Comparison of ENCODE assay signal across 9 cellular contexts in the genomic region with DNA sequence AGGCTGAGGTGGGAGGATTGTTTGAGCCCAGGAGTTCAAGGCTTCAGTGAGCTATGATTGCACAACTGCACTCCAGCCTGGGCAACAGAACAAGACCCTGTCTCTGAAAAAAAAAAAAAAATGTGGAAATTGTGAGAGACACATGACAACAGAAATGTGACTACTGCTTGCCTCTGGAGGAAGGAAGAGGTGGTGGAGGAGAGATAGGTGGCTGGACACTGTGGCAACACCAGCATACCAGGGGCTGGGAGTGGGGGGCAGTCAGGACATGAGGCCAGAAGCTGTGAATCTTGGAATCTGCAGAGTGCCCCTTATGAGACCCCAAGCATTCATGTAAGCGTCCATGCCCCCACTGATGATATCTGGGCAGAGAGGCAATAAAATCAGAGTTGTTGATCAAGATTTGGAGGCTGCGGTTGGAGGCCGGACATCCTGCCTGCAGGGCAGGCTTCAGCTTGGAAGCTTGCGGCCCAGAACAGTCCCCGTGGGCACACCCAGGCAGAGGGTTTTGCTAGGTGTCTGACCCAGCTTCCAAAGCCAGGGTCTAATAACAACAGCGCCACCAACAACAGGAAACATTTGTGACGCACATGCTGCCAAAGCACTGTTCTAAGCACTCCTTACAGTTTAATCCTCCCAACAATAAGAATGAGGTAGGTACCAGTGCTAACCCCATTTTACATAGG. TPM values are rescaled to one million over a fixed set of nuclear protein-coding genes. Genes with fewer than 3 reads are reported as not detected.
DNase-seq lines count a peak whose midpoint lies in the region; ATAC-seq and TF ChIP-seq lines count a peak whose summit lies in the region.
"Had no signal": no experiment of that assay in that cellular context is flagged by ENCODE, and none has a peak within 500 bp of the region (broad histone marks: within the 10 kb centered on the region; RNA-seq: fewer than 3 reads in every experiment).

No MANE protein-coding gene starts in this region.

- peak; percentile 93 for DNase-seq in activated CD4-positive, alpha-beta T cell treated with anti-CD3 and anti-CD28 coated beads, Interleukin-2, amount 10 ng/mL, durations not matched to agents 24 days and 14 days
- peak; percentile 60 for DNase-seq in effector CD8-positive, alpha-beta T cell (lab: John Stamatoyannopoulos, UW)
- DNase-seq in stimulated activated CD4-positive, alpha-beta T cell treated with anti-CD3 and anti-CD28 coated beads, Interleukin-2, amount 100 ng/mL, for 24 hours = peak; percentile 48 to 60
- no peak for DNase-seq in NCI-H446 treated with DMSO at 0.1 percent for 48 hours (lab: John Stamatoyannopoulos, UW)
- no peak for DNase-seq in GM20000 (ENCODE audit: low spot score)
- DNase-seq: EL had no signal

- peak overlapping the region; percentile 15 for H3K4me3 ChIP-seq in DOHH2 (ENCODE audit: low read length)

- H3K36me3 Mint-ChIP-seq in activated CD4-positive, alpha-beta T cell treated with anti-CD3 and anti-CD28 coated beads, Interleukin-2, amount 10 ng/mL, durations not matched to agents 24 days and 14 days (ENCODE audit: low read depth) = peaks cover 5% of the 10 kb centered on the region

- no peaks in the 10 kb centered on the region for H3K9me3 ChIP-seq in DOHH2 (ENCODE audit: control insufficient read depth, insufficient read depth, low read length)

- peak; percentile 58 for TF ChIP-seq CTCF in DOHH2 (IDR thresholded peaks at IDR 0.05; ENCODE audit: low read depth, low read length, poor library complexity, severe bottlenecking)
- TF ChIP-seq CTCF in GM20000 (IDR thresholded peaks at IDR 0.05; ENCODE audit: extremely low read depth, missing control alignments) = no peak

- peaks cover 15% of the 10 kb centered on the region for H3F3A ChIP-seq in DOHH2 (ENCODE audit: control insufficient read depth, insufficient read depth)

- H3K9me3 Mint-ChIP-seq in activated CD4-positive, alpha-beta T cell treated with anti-CD3 and anti-CD28 coated beads, Interleukin-2, amount 10 ng/mL, durations not matched to agents 24 days and 14 days = peaks cover 4% of the 10 kb centered on the region

- no peaks in the 10 kb centered on the region for H3K9me2 ChIP-seq in DOHH2 (replicated peaks; ENCODE audit: control insufficient read depth, low read length)

- H3K79me2 ChIP-seq in DOHH2 (ENCODE audit: control insufficient read depth, low read length) = no peaks in the 10 kb centered on the region

- H3K36me3 ChIP-seq in DOHH2 (ENCODE audit: control insufficient read depth, low read length) = no peaks in the 10 kb centered on the region

- intact Hi-C loops in activated CD4-positive, alpha-beta T cell treated with anti-CD3 and anti-CD28 coated beads, Interleukin-2, amount 10 ng/mL, durations not matched to agents 24 days and 14 days (cut with micrococcal nuclease) = loop anchor here (5.0 kb wide), 1 partner anchor 36 kb away; the partner anchor contains the start of gene LSR

- ATAC-seq in GM18909 (IDR thresholded peaks at IDR 0.05; ENCODE audit: poor library complexity, unreplicated experiment) (no peak), HG03039 (IDR thresholded peaks at IDR 0.05; ENCODE audit: unreplicated experiment) (no peak)

- H3K27me3 Mint-ChIP-seq in activated CD4-positive, alpha-beta T cell treated with anti-CD3 and anti-CD28 coated beads, Interleukin-2, amount 10 ng/mL, durations not matched to agents 24 days and 14 days = no peaks in the 10 kb centered on the region

- H3K27ac Mint-ChIP-seq in activated CD4-positive, alpha-beta T cell treated with anti-CD3 and anti-CD28 coated beads, Interleukin-2, amount 10 ng/mL, durations not matched to agents 24 days and 14 days = peak overlapping the region; percentile 97

- H3K4me1 Mint-ChIP-seq in activated CD4-positive, alpha-beta T cell treated with anti-CD3 and anti-CD28 coated beads, Interleukin-2, amount 10 ng/mL, durations not matched to agents 24 days and 14 days = peaks cover 70% of the 10 kb centered on the region

- H3K4me1 ChIP-seq in DOHH2 (ENCODE audit: control insufficient read depth, low read length) = peaks cover 75% of the 10 kb centered on the region

- peak overlapping the region; percentile 77 for H3K4me3 Mint-ChIP-seq in activated CD4-positive, alpha-beta T cell treated with anti-CD3 and anti-CD28 coated beads, Interleukin-2, amount 10 ng/mL, durations not matched to agents 24 days and 14 days

- peak overlapping the region; percentile 22 for H3K27ac ChIP-seq in DOHH2 (ENCODE audit: low read depth, low read length)

- H3K27me3 ChIP-seq in DOHH2 (ENCODE audit: control insufficient read depth, low read length) = no peaks in the 10 kb centered on the region

- peak overlapping the region; percentile 54 for H3K4me2 ChIP-seq in DOHH2 (ENCODE audit: low read length)

- no peaks in the 10 kb centered on the region for H4K20me1 ChIP-seq in DOHH2 (ENCODE audit: control insufficient read depth, insufficient read depth, low read depth, low read length)

RNA-seq across cellular contexts. Expression of gene FAM187B, which starts 16.9 kb away (rescaled TPM):
- total RNA-seq in activated CD4-positive, alpha-beta T cell treated with anti-CD3 and anti-CD28 coated beads, Interleukin-2, amount 10 ng/mL, durations not matched to agents 24 days and 14 days = not detected in 2 replicates

RNA-seq across cellular contexts. Expression of gene LSR, which starts 37.1 kb away (rescaled TPM):
- 2.2 and 2.8 TPM in 2 replicates for total RNA-seq in activated CD4-positive, alpha-beta T cell treated with anti-CD3 and anti-CD28 coated beads, Interleukin-2, amount 10 ng/mL, durations not matched to agents 24 days and 14 days

RNA-seq across cellular contexts. Expression of gene USF2, which starts 57.1 kb away (rescaled TPM):
- 147 TPM in 2 replicates for total RNA-seq in activated CD4-positive, alpha-beta T cell treated with anti-CD3 and anti-CD28 coated beads, Interleukin-2, amount 10 ng/mL, durations not matched to agents 24 days and 14 days

RNA-seq across cellular contexts. Expression of gene FXYD5, which starts 57.2 kb away (rescaled TPM):
- total RNA-seq in activated CD4-positive, alpha-beta T cell treated with anti-CD3 and anti-CD28 coated beads, Interleukin-2, amount 10 ng/mL, durations not matched to agents 24 days and 14 days = 273 and 286 TPM in 2 replicates

Comparison
In these comparisons a context has a peak if more than half of its experiments do, and no peak if none do; other contexts are left out.
1. DNase-seq: peak in activated CD4-positive, alpha-beta T cell treated with anti-CD3 and anti-CD28 coated beads, Interleukin-2, amount 10 ng/mL, durations not matched to agents 24 days and 14 days (single experiment), effector CD8-positive, alpha-beta T cell (single experiment) and stimulated activated CD4-positive, alpha-beta T cell treated with anti-CD3 and anti-CD28 coated beads, Interleukin-2, amount 100 ng/mL, for 24 hours (2 of 2); none in NCI-H446 treated with DMSO at 0.1 percent for 48 hours (single experiment) and GM20000 (single experiment).